Comparison of ENCODE assay signal across 9 cellular contexts in genomic region chr1:96538883-96539282, GRCh38.
DNase-seq lines count a peak whose midpoint lies in the region; ATAC-seq and TF ChIP-seq lines count a peak whose summit lies in the region.
"Had no signal": no experiment of that assay in that cellular context is flagged by ENCODE, and none has a peak within 500 bp of the region (broad histone marks: within the 10 kb centered on the region; RNA-seq: fewer than 3 reads in every experiment).

No MANE protein-coding gene starts in this region.

- H3K4me3 ChIP-seq in AG04450 (ENCODE audit: low read depth, low read length): no peak overlapping the region
- peak overlapping the region; percentile 17 for H3K4me3 ChIP-seq in fibroblast of pulmonary artery (replicated peaks; ENCODE audit: low read depth, low read length)

- TF ChIP-seq CTCF in AG04450 (IDR thresholded peaks at IDR 0.05; ENCODE audit: low read depth, low read length): no peak
- TF ChIP-seq CTCF in fibroblast of pulmonary artery (IDR thresholded peaks at IDR 0.05; ENCODE audit: low read length, missing control alignments): no peak
- no peak for TF ChIP-seq CTCF in omental fat pad (IDR thresholded peaks at IDR 0.05)

- POLR2A ChIA-PET in AG04450 (lab: Yijun Ruan, JAX): interaction anchor here (0.7 to 1.7 kb wide), 3 partner anchors 18 to 327 kb away, joined by 3 to 6 read pairs (median 3); no protein-coding TSS in a partner anchor

- H3K27ac ChIP-seq in AG04450 (ENCODE audit: low read depth, low read length): peak overlapping the region; percentile 40

- ATAC-seq in omental fat pad (ENCODE audit: low FRiP score): peak; percentile 62
- ATAC-seq in HG03108 (IDR thresholded peaks at IDR 0.05; ENCODE audit: unreplicated experiment): no peak
- ATAC-seq in HG03095 (IDR thresholded peaks at IDR 0.05; ENCODE audit: unreplicated experiment): no peak

- no peaks in the 10 kb centered on the region for H3K27me3 ChIP-seq in AG04450 (ENCODE audit: control insufficient read depth, insufficient read depth, low read length)

- peak; percentile 89 for DNase-seq in AG04450 (ENCODE audit: low read depth, low spot score)
- DNase-seq in RPMI7951 (ENCODE audit: low read depth): peak; percentile 87
- DNase-seq in fibroblast of pulmonary artery (ENCODE audit: low read depth): peak; percentile 99
- DNase-seq in omental fat pad (ENCODE audit: low spot score): no peak
- DNase-seq in islet precursor cell: no peak
- DNase-seq in SIG-M5 (lab: John Stamatoyannopoulos, UW): no peak
- DNase-seq: CD4-positive, CD25-positive, alpha-beta regulatory T cell had no signal

- CTCF ChIA-PET in AG04450 (lab: Charles Lee): interaction anchor here (1.4 to 1.9 kb wide), 2 partner anchors 20 to 303 kb away, joined by 4 to 9 read pairs; no protein-coding TSS in a partner anchor

- H3K9me3 ChIP-seq in AG04450 (ENCODE audit: control insufficient read depth, insufficient read depth, low read length): no peaks in the 10 kb centered on the region

Comparison
In these comparisons a context has a peak if more than half of its experiments do, and no peak if none do; other contexts are left out.
1. DNase-seq: peak in AG04450 (single experiment), RPMI7951 (single experiment) and fibroblast of pulmonary artery (single experiment); none in omental fat pad (single experiment), islet precursor cell (single experiment) and SIG-M5 (single experiment).